Comparison of ENCODE assay signal across 32 cellular contexts in the genomic region with DNA sequence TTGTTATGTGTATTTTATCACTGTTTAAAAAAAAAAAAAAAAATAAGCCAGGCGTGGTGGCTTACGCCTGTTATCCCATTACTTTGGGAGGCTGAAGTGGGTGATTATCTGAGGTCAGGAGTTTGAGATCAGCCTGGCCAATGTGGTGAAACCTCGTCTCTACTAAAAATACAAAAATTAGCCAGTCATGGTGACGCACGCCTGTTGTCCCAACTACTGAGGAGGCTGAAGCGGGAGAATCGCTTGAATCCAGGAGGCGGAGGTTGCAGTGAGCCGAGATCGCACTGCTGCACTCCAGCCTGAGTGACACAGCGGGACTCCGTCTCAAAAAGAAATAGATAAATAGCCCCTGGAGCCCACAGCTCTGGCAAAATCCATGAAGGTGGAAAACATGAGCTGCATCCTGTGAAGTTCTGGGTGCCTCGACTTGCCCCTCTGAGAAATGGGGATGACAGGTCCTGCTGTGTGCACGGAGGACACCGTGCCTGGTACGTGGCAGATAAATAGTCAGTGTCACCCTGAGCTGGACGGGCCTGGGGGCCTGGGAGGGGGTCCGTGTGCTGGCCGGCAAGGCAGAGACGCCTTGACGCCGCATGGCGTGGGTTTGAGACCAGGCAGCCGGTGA. TPM values are rescaled to one million over a fixed set of nuclear protein-coding genes. Genes with fewer than 3 reads are reported as not detected.
"Had no signal": no experiment of that assay in that cellular context is flagged by ENCODE, and none has a peak within 500 bp of the region (broad histone marks: within the 10 kb centered on the region; RNA-seq: fewer than 3 reads in every experiment).

No MANE protein-coding gene starts in this region.

- DNase-seq: naive thymus-derived CD4-positive, alpha-beta T cell; natural killer cell; occipital lobe; ovary; posterior cingulate gyrus; psoas muscle; spleen; stimulated activated CD4-positive, alpha-beta T cell treated with anti-CD3 and anti-CD28 coated beads, Interleukin-12 subunit alpha, Interleukin-12 subunit beta, amount 100 ng/mL, for 4 hours; stimulated activated CD4-positive, alpha-beta T cell treated with anti-CD3 and anti-CD28 coated beads, Interleukin-1b, Interleukin-23, amount 100 ng/mL, for 48 hours; stimulated activated CD4-positive, alpha-beta T cell treated with anti-CD3 and anti-CD28 coated beads, Interleukin-4, amount 100 ng/mL, for 24 hours; stimulated activated naive CD4-positive, alpha-beta T cell; stimulated activated naive CD8-positive, alpha-beta T cell treated with anti-CD3 and anti-CD28 coated beads, Interleukin-15, amount 100 ng/mL, for 72 hours; stimulated activated naive CD8-positive, alpha-beta T cell treated with anti-CD3 and anti-CD28 coated beads, Interleukin-15, Interleukin-2, amounts not matched to agents 100 U/mL and 50 U/mL, for 24 hours; substantia nigra; testis; tibial artery; transverse colon; upper lobe of right lung; uterus had no signal

- H3K27me3 Mint-ChIP-seq: stimulated activated naive CD8-positive, alpha-beta T cell treated with anti-CD3 and anti-CD28 coated beads, Interleukin-15, amount 100 ng/mL, for 72 hours had no signal

- H3K36me3 ChIP-seq: neural progenitor cell, ovary, spleen, suprapubic skin, tibial artery, transverse colon, upper lobe of right lung, uterus had no signal

- H3K27me3 ChIP-seq: neural progenitor cell, ovary, testis, uterus had no signal

- H3K9me3 ChIP-seq: ovary, psoas muscle, suprapubic skin, testis, tibial artery, transverse colon, upper lobe of right lung, uterus had no signal

- ATAC-seq: naive thymus-derived CD4-positive, alpha-beta T cell; natural killer cell; psoas muscle; right cardiac atrium; sciatic nerve; stimulated activated effector memory CD8-positive, alpha-beta T cell treated with anti-CD3 and anti-CD28 coated beads, Interleukin-12 subunit alpha, Interleukin-12 subunit beta, amount 100 ng/mL, for 72 hours; stimulated activated naive CD8-positive, alpha-beta T cell treated with anti-CD3 and anti-CD28 coated beads, Interleukin-15, amount 100 ng/mL, for 72 hours; stimulated activated naive CD8-positive, alpha-beta T cell treated with anti-CD3 and anti-CD28 coated beads, Interleukin-15, Interleukin-2, amounts not matched to agents 100 U/mL and 50 U/mL, for 24 hours; upper lobe of right lung had no signal

- H3K4me1 ChIP-seq: neural progenitor cell, parathyroid adenoma, psoas muscle, spleen, suprapubic skin, testis, tibial artery, transverse colon, upper lobe of right lung, uterus had no signal

- H3K4me2 ChIP-seq: neural progenitor cell, smooth muscle cell had no signal

- H3K4me3 Mint-ChIP-seq: naive thymus-derived CD4-positive, alpha-beta T cell; natural killer cell; nephron; neural progenitor cell; stimulated activated effector memory CD8-positive, alpha-beta T cell treated with anti-CD3 and anti-CD28 coated beads, Interleukin-12 subunit alpha, Interleukin-12 subunit beta, amount 100 ng/mL, for 72 hours; stimulated activated naive CD8-positive, alpha-beta T cell treated with anti-CD3 and anti-CD28 coated beads, Interleukin-15, amount 100 ng/mL, for 72 hours; type B pancreatic cell had no signal

- H3K9ac ChIP-seq: neural progenitor cell, parathyroid adenoma had no signal

- H3K27ac Mint-ChIP-seq: naive thymus-derived CD4-positive, alpha-beta T cell; natural killer cell; nephron; neural progenitor cell; progenitor cell of endocrine pancreas; stimulated activated effector memory CD8-positive, alpha-beta T cell treated with anti-CD3 and anti-CD28 coated beads, Interleukin-12 subunit alpha, Interleukin-12 subunit beta, amount 100 ng/mL, for 72 hours; stimulated activated naive CD8-positive, alpha-beta T cell treated with anti-CD3 and anti-CD28 coated beads, Interleukin-15, amount 100 ng/mL, for 72 hours; type B pancreatic cell had no signal

- H2AFZ ChIP-seq: neural progenitor cell, parathyroid adenoma had no signal

- H3K4me1 Mint-ChIP-seq: natural killer cell; nephron; stimulated activated naive CD8-positive, alpha-beta T cell treated with anti-CD3 and anti-CD28 coated beads, Interleukin-15, amount 100 ng/mL, for 72 hours had no signal

- H3K4me3 ChIP-seq: neural progenitor cell, ovary, psoas muscle, skin epidermis, smooth muscle cell, spleen, suprapubic skin, testis, tibial artery, transverse colon, upper lobe of right lung, uterus had no signal

- H3K9me3 Mint-ChIP-seq: naive thymus-derived CD4-positive, alpha-beta T cell; natural killer cell; nephron; neural progenitor cell; stimulated activated effector memory CD8-positive, alpha-beta T cell treated with anti-CD3 and anti-CD28 coated beads, Interleukin-12 subunit alpha, Interleukin-12 subunit beta, amount 100 ng/mL, for 72 hours; stimulated activated naive CD8-positive, alpha-beta T cell treated with anti-CD3 and anti-CD28 coated beads, Interleukin-15, amount 100 ng/mL, for 72 hours; type B pancreatic cell had no signal

- H3K27ac ChIP-seq: neural progenitor cell, ovary, parathyroid adenoma, psoas muscle, skin epidermis, spleen, suprapubic skin, testis, tibial artery, transverse colon, upper lobe of right lung, uterus had no signal

- H3K36me3 Mint-ChIP-seq: natural killer cell, neural progenitor cell, type B pancreatic cell had no signal

RNA-seq across cellular contexts. Expression of gene CELF5, which starts 6.3 kb away (rescaled TPM):
- total RNA-seq: osteoblast, psoas muscle, smooth muscle cell, upper lobe of right lung had no signal
- polyA plus RNA-seq: naive thymus-derived CD4-positive, alpha-beta T cell; right cardiac atrium had no signal

RNA-seq across cellular contexts. Expression of gene S1PR4, which starts 39.6 kb away (rescaled TPM):
- total RNA-seq: osteoblast, progenitor cell of endocrine pancreas, smooth muscle cell had no signal
- polyA plus RNA-seq: neural cell, smooth muscle cell had no signal
